Comparison of ENCODE assay signal across 8 cellular contexts in genomic region chr14:74478996-74479635, GRCh38. TPM values are rescaled to one million over a fixed set of nuclear protein-coding genes. Genes with fewer than 3 reads are reported as not detected.
A peak's percentile ranks its signal among the peaks of the same experiment; 100 is the strongest.
DNase-seq lines count a peak whose midpoint lies in the region; ATAC-seq and TF ChIP-seq lines count a peak whose summit lies in the region.

No MANE protein-coding gene starts in this region.

- H3K27ac ChIP-seq in dorsolateral prefrontal cortex (no peak overlapping the region), parathyroid adenoma (no peak overlapping the region)

- DNase-seq in GM03348 (ENCODE audit: low spot score) = peak; percentile 33
- DNase-seq in NCI-H2227 treated with DMSO at 0.1 percent for 48 hours (lab: John Stamatoyannopoulos, UW) = peak; percentile 65
- no peak for DNase-seq in dorsolateral prefrontal cortex
- no peak for DNase-seq in T1000 (lab: John Stamatoyannopoulos, UW)
- no peak for DNase-seq in activated naive CD4-positive, alpha-beta T cell treated with Interleukin-2 at 50 U/mL for 16 hours

- H3K4me3 ChIP-seq in dorsolateral prefrontal cortex = no peak overlapping the region
- no peak overlapping the region for H3K4me3 ChIP-seq in parathyroid adenoma (ENCODE audit: low read depth, low read length)

- no peak overlapping the region for H2AFZ ChIP-seq in parathyroid adenoma

- TF ChIP-seq CTCF in dorsolateral prefrontal cortex (IDR thresholded peaks at IDR 0.05 in 54 of 56, conservative IDR thresholded peaks at IDR 0.05 in 2 of 56; ENCODE audit: low read depth in 1 of 56, partially characterized antibody in 56 of 56) (peak; percentile 27 to 85 (median 73)), parathyroid adenoma (IDR thresholded peaks at IDR 0.05) (peak; percentile 85)

- H3K79me2 ChIP-seq in parathyroid adenoma = no peaks in the 10 kb centered on the region

- intact Hi-C loops in dorsolateral prefrontal cortex (cut with DNase I) = loop anchor here in 1 of 2 donors (5.0 kb wide), 1 partner anchor 117 kb away; no protein-coding TSS in a partner anchor

- no peak overlapping the region for H3K4me2 ChIP-seq in parathyroid adenoma (ENCODE audit: low read length)

- no peak for ATAC-seq in activated CD4-positive, CD25-positive, alpha-beta regulatory T cell treated with anti-CD3 and anti-CD28 coated beads, Interleukin-2, amount 50 U/mL, for 24 hours
- no peak for ATAC-seq in GM19397 (IDR thresholded peaks at IDR 0.05; ENCODE audit: unreplicated experiment)

- H3K27me3 ChIP-seq in dorsolateral prefrontal cortex (no peaks in the 10 kb centered on the region), parathyroid adenoma (ENCODE audit: control insufficient read depth, insufficient read depth, low read length) (no peaks in the 10 kb centered on the region)

- no peaks in the 10 kb centered on the region for H3K9me3 ChIP-seq in parathyroid adenoma (ENCODE audit: control insufficient read depth, low read length)

- no peak overlapping the region for H3K9ac ChIP-seq in parathyroid adenoma

- H3K36me3 ChIP-seq in parathyroid adenoma (ENCODE audit: control insufficient read depth, insufficient read depth, low read length) = no peaks in the 10 kb centered on the region

- H3K4me1 ChIP-seq in parathyroid adenoma = no peaks in the 10 kb centered on the region

RNA-seq across cellular contexts. Expression of gene NPC2, which starts 14.0 kb away (rescaled TPM):
- 100 to 1,000 TPM in 2 of 120 experiments, 10 to 100 TPM in 118; 29.1 to 112 (median 57.0) TPM for total RNA-seq in dorsolateral prefrontal cortex

RNA-seq across cellular contexts. Expression of gene ISCA2, which starts 14.4 kb away (rescaled TPM):
- 10 to 100 TPM; 16.2 to 34.8 (median 23.3) TPM for total RNA-seq in dorsolateral prefrontal cortex

RNA-seq across cellular contexts. Expression of gene SYNDIG1L, which starts 53.1 kb away (rescaled TPM):
- total RNA-seq in dorsolateral prefrontal cortex = 1 to 10 TPM in 119 of 120 experiments, under 1 TPM in 1; 0.93 to 7.1 (median 2.7) TPM

Comparison
In these comparisons a context has a peak if more than half of its experiments do, and no peak if none do; other contexts are left out.
1. DNase-seq: peak in GM03348 (single experiment) and NCI-H2227 treated with DMSO at 0.1 percent for 48 hours (single experiment); none in dorsolateral prefrontal cortex (0 of 10), T1000 (single experiment) and activated naive CD4-positive, alpha-beta T cell treated with Interleukin-2 at 50 U/mL for 16 hours (single experiment).